In genomic region chr13:23752111-23753001, GRCh38 we compare ENCODE assay signal across 9 cellular contexts.
DNase-seq lines count a peak whose midpoint lies in the region; ATAC-seq, FAIRE-seq and TF ChIP-seq lines count a peak whose summit lies in the region.
"Had no signal": no experiment of that assay in that cellular context is flagged by ENCODE, and none has a peak within 500 bp of the region (broad histone marks: within the 10 kb centered on the region; RNA-seq: fewer than 3 reads in every experiment).

No MANE protein-coding gene starts in this region.

- TF ChIP-seq EP300 in GM12878 (IDR thresholded peaks at IDR 0.05; ENCODE audit: borderline replicate concordance in 1 of 2, control insufficient read depth in 1 of 2, low read depth in 2 of 2, low read length in 2 of 2) = peak; percentile 33 to 74; a peak in 3 of 4 replicates

- POLR2A ChIA-PET in GM12878 (lab: Charles Lee) = interaction anchor here (0.7 kb wide), 1 partner anchor 145 kb away, joined by 4 read pairs; no protein-coding TSS in a partner anchor

- RAD21 ChIA-PET in GM12878 (lab: Charles Lee; ENCODE audit: unreplicated experiment) = interaction anchor here (0.7 to 1.8 kb wide), 8 partner anchors 16 to 93 kb away, joined by 3 to 7 read pairs (median 4); no protein-coding TSS in a partner anchor

- H3K27me3 ChIP-seq in GM12878 (replicated peaks in 1 of 2; ENCODE audit: control insufficient read depth in 2 of 2, insufficient read depth in 2 of 2, low read length in 1 of 2) = no peaks in the 10 kb centered on the region

- peak overlapping the region; percentile 86 for H3K27ac ChIP-seq in GM12878 (ENCODE audit: control insufficient read depth, insufficient read depth)

- SMC1A ChIA-PET in GM12878 (lab: Charles Lee; ENCODE audit: uncharacterized antibody, unreplicated experiment) = interaction anchor here (0.7 to 2.7 kb wide), 10 partner anchors 9 to 56 kb away, joined by 3 to 13 read pairs (median 4); no protein-coding TSS in a partner anchor

- H3K36me3 ChIP-seq in GM12878 (ENCODE audit: control insufficient read depth in 2 of 2, insufficient read depth in 2 of 2, low read length in 1 of 2) = no peaks in the 10 kb centered on the region

- H3K4me1 ChIP-seq in GM12878 (ENCODE audit: control insufficient read depth, insufficient read depth, low read length) = peaks cover 42% of the 10 kb centered on the region

- H3K9me3 ChIP-seq in GM12878 (replicated peaks; ENCODE audit: control insufficient read depth, insufficient read depth, low read length) = no peaks in the 10 kb centered on the region

- H3K4me3 ChIP-seq in GM12864 (ENCODE audit: low read depth, low read length) (no peak overlapping the region), GM12878 (no peak overlapping the region)

- BruUV-seq in GM12878 (replicated peaks; lab: Mats Ljungman, UMichigan) = no TSS peak

- DNase-seq in GM12864 (ENCODE audit: low read depth) (peak; percentile 52), GM12878 (ENCODE audit: low read depth, low spot score) (peak; percentile 69), NCI-H2227 (lab: John Stamatoyannopoulos, UW; ENCODE audit: unreplicated experiment) (no peak), NCI-H526 treated with DMSO at 0.1 percent for 48 hours (lab: John Stamatoyannopoulos, UW) (no peak), GM19238 (ENCODE audit: insufficient read length, low spot score) (no peak), HTR-8/SVneo (ENCODE audit: insufficient read length, low spot score) (no peak)
- DNase-seq: effector memory CD8-positive, alpha-beta T cell had no signal

- no peak overlapping the region for H3K4me2 ChIP-seq in GM12878 (ENCODE audit: control insufficient read depth, insufficient read depth)

- H4K20me1 ChIP-seq in GM12878 (ENCODE audit: control insufficient read depth, insufficient read depth) = no peaks in the 10 kb centered on the region

- ATAC-seq in GM19467 (IDR thresholded peaks at IDR 0.05; ENCODE audit: unreplicated experiment) (peak; percentile 60), HG03175 (IDR thresholded peaks at IDR 0.05; ENCODE audit: unreplicated experiment) (peak; percentile 72), GM12878 (peak; percentile 85)
- ATAC-seq: effector memory CD8-positive, alpha-beta T cell had no signal

- FAIRE-seq in GM12878 (lab: Jason Lieb, UNC) (no peak), HTR-8/SVneo (lab: Jason Lieb, UNC) (no peak)

- intact Hi-C loops in GM12878 (cut with micrococcal nuclease; ENCODE audit: unreplicated experiment) = loop anchor here (2.0 kb wide), 2 partner anchors 24 to 42 kb away; no protein-coding TSS in a partner anchor

- in situ Hi-C loops in GM12878 (cut with MboI) = no loop called here

- no peaks in the 10 kb centered on the region for H3K79me2 ChIP-seq in GM12878 (ENCODE audit: control insufficient read depth, insufficient read depth, low read length)

- no peak for TF ChIP-seq CTCF in GM12864 (IDR thresholded peaks at IDR 0.05; ENCODE audit: low read depth, low read length, missing control alignments)
- TF ChIP-seq CTCF in GM12878 (IDR thresholded peaks at IDR 0.05 in 2 of 3, conservative IDR thresholded peaks at IDR 0.05 in 1 of 3; ENCODE audit: control insufficient read depth in 2 of 3, extremely low read depth in 1 of 3, insufficient read depth in 1 of 3, low read depth in 3 of 3, low read length in 3 of 3) = no peak

- H3K9ac ChIP-seq in GM12878 (ENCODE audit: control insufficient read depth, insufficient read depth, low read length) = peak overlapping the region; percentile 30; the same call in 1 of the 2 replicates

- CTCF ChIA-PET in GM12878 (lab: Yijun Ruan, JAX) = interaction anchor here (0.8 to 3.5 kb wide), 5 partner anchors 11 to 57 kb away, joined by 3 to 15 read pairs (median 3); no protein-coding TSS in a partner anchor

- 9% methylated on average over 1 of the region's 1 CpG for WGBS in GM12878 (ENCODE audit: insufficient coverage, insufficient replicate concordance, low lambda C conversion rate, missing lambda C conversion rate)

- TF ChIP-seq POLR2A in GM12878 (IDR thresholded peaks at IDR 0.05; ENCODE audit: low read depth, low read length) = no peak

- TF ChIP-seq RAD21 in GM12878 (IDR thresholded peaks at IDR 0.05; ENCODE audit: insufficient read depth, low read depth, low read length) = peak; percentile 29; the same call in 1 of the 2 replicates

- no peak overlapping the region for H2AFZ ChIP-seq in GM12878 (ENCODE audit: control insufficient read depth, low read depth, low read length)

TF ChIP-seq in GM12878, 131 proteins besides CTCF, POLR2A, EP300 and RAD21 (continues in another document):
- TF ChIP-seq CEBPB (IDR thresholded peaks at IDR 0.05; ENCODE audit: borderline replicate concordance in 1 of 2, low read depth in 2 of 2, low read length in 2 of 2) = peak in 1 of 2 experiments; percentile 52; a peak in 2 of 4 replicates
- TF ChIP-seq, protein P1, sequence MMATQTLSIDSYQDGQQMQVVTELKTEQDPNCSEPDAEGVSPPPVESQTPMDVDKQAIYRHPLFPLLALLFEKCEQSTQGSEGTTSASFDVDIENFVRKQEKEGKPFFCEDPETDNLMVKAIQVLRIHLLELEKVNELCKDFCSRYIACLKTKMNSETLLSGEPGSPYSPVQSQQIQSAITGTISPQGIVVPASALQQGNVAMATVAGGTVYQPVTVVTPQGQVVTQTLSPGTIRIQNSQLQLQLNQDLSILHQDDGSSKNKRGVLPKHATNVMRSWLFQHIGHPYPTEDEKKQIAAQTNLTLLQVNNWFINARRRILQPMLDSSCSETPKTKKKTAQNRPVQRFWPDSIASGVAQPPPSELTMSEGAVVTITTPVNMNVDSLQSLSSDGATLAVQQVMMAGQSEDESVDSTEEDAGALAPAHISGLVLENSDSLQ (IDR thresholded peaks at IDR 0.05) = peak; percentile 88
- TF ChIP-seq FOXM1 (IDR thresholded peaks at IDR 0.05; ENCODE audit: low read depth, low read length) = peak; percentile 82; the same call in 1 of the 2 replicates
- peak; percentile 82 for TF ChIP-seq BCL11A (IDR thresholded peaks at IDR 0.05; ENCODE audit: low read depth, low read length)
- TF ChIP-seq MTA2 (IDR thresholded peaks at IDR 0.05; ENCODE audit: low read depth) = peak; percentile 89
- peak; percentile 35; the same call in 1 of the 2 replicates for TF ChIP-seq TBL1XR1 (IDR thresholded peaks at IDR 0.05; ENCODE audit: low read depth, low read length)
- 0 out of 2 replicates have a peak, but pooled peaks have one; percentile 48 for TF ChIP-seq TCF3 (IDR thresholded peaks at IDR 0.05; ENCODE audit: borderline replicate concordance, insufficient read depth, low read depth, low read length)
- TF ChIP-seq ZNF24 (IDR thresholded peaks at IDR 0.05) = 0 out of 2 replicates have a peak, but pooled peaks have one; percentile 10
- no peak for TF ChIP-seq NRF1 (conservative IDR thresholded peaks at IDR 0.05; ENCODE audit: low read depth, low read length)
- peak; percentile 94; the same call in 1 of the 2 replicates for TF ChIP-seq NFIC (IDR thresholded peaks at IDR 0.05; ENCODE audit: low read depth, low read length)
- 0 out of 2 replicates have a peak, but pooled peaks have one; percentile 15 for TF ChIP-seq JUND (IDR thresholded peaks at IDR 0.05; ENCODE audit: low read depth, low read length)
- peak; percentile 19; the same call in 1 of the 3 replicates for TF ChIP-seq POU2F2 (IDR thresholded peaks at IDR 0.05; ENCODE audit: borderline replicate concordance, low read depth, low read length)
- TF ChIP-seq ATF7 (IDR thresholded peaks at IDR 0.05; ENCODE audit: low read depth) = peak; percentile 83
- peak; percentile 82 for TF ChIP-seq ATF2 (IDR thresholded peaks at IDR 0.05; ENCODE audit: low read length)
- TF ChIP-seq MEF2A (IDR thresholded peaks at IDR 0.05; ENCODE audit: insufficient read depth, low read depth, low read length) = peak; percentile 81; the same call in 1 of the 2 replicates
- TF ChIP-seq, protein P2, sequence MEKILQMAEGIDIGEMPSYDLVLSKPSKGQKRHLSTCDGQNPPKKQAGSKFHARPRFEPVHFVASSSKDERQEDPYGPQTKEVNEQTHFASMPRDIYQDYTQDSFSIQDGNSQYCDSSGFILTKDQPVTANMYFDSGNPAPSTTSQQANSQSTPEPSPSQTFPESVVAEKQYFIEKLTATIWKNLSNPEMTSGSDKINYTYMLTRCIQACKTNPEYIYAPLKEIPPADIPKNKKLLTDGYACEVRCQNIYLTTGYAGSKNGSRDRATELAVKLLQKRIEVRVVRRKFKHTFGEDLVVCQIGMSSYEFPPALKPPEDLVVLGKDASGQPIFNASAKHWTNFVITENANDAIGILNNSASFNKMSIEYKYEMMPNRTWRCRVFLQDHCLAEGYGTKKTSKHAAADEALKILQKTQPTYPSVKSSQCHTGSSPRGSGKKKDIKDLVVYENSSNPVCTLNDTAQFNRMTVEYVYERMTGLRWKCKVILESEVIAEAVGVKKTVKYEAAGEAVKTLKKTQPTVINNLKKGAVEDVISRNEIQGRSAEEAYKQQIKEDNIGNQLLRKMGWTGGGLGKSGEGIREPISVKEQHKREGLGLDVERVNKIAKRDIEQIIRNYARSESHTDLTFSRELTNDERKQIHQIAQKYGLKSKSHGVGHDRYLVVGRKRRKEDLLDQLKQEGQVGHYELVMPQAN (conservative IDR thresholded peaks at IDR 0.05) = no peak
- peak; percentile 91 for TF ChIP-seq RUNX3 (IDR thresholded peaks at IDR 0.05; ENCODE audit: low read length)
- peak; percentile 90 for TF ChIP-seq JUNB (IDR thresholded peaks at IDR 0.05)
- peak; percentile 37; the same call in 1 of the 2 replicates for TF ChIP-seq ZNF217 (IDR thresholded peaks at IDR 0.05)
- no peak for TF ChIP-seq CHD1 (IDR thresholded peaks at IDR 0.05; ENCODE audit: low read depth, low read length)
- TF ChIP-seq BHLHE40 (IDR thresholded peaks at IDR 0.05; ENCODE audit: borderline replicate concordance in 1 of 2, low read depth in 2 of 2, low read length in 1 of 2) = peak; percentile 31 to 44; a peak in 2 of 4 replicates
- no peak for TF ChIP-seq SREBF2 (IDR thresholded peaks at IDR 0.05; ENCODE audit: low read length)
- peak; percentile 18 to 42; a peak in 2 of 4 replicates for TF ChIP-seq IKZF2 (IDR thresholded peaks at IDR 0.05)
- TF ChIP-seq DPF2 (IDR thresholded peaks at IDR 0.05) = 0 out of 2 replicates have a peak, but pooled peaks have one; percentile 29
- TF ChIP-seq BRCA1 (IDR thresholded peaks at IDR 0.05; ENCODE audit: low read depth, low read length) = no peak

Comparison
In these comparisons a context has a peak if more than half of its experiments do, and no peak if none do; other contexts are left out.
1. DNase-seq: peak in GM12864 (single experiment) and GM12878 (single experiment); none in NCI-H2227 (single experiment), NCI-H526 treated with DMSO at 0.1 percent for 48 hours (single experiment), GM19238 (single experiment) and HTR-8/SVneo (single experiment).
2. Peak in every context shown above with its lines, with median percentiles within 50 percentile points of each other: ATAC-seq.